15 cellular contexts compared by ENCODE assay signal in genomic region chr6:168333039-168333438, GRCh38. TPM values are rescaled to one million over a fixed set of nuclear protein-coding genes. Genes with fewer than 3 reads are reported as not detected.
DNase-seq lines count a peak whose midpoint lies in the region; ATAC-seq and TF ChIP-seq lines count a peak whose summit lies in the region.
"Had no signal": no experiment of that assay in that cellular context is flagged by ENCODE, and none has a peak within 500 bp of the region (broad histone marks: within the 10 kb centered on the region; RNA-seq: fewer than 3 reads in every experiment).

No MANE protein-coding gene starts in this region.

- H3K36me3 ChIP-seq in psoas muscle (ENCODE audit: insufficient read depth in 1 of 2, low read depth in 1 of 2) = no peaks in the 10 kb centered on the region
- H3K36me3 ChIP-seq: esophagus squamous epithelium had no signal

- no peaks in the 10 kb centered on the region for H3K9me3 ChIP-seq in psoas muscle
- H3K9me3 ChIP-seq: esophagus squamous epithelium had no signal

- H3K27ac Mint-ChIP-seq in activated CD4-positive, alpha-beta T cell treated with anti-CD3 and anti-CD28 coated beads, Interleukin-2, amount 10 ng/mL, durations not matched to agents 24 days and 14 days = no peak overlapping the region
- no peak overlapping the region for H3K27ac Mint-ChIP-seq in type B pancreatic cell
- H3K27ac Mint-ChIP-seq: CD14-positive monocyte had no signal

- DNase-seq in activated CD4-positive, alpha-beta T cell treated with anti-CD3 and anti-CD28 coated beads for 48 hours = peak; percentile 11
- DNase-seq in activated CD4-positive, alpha-beta T cell treated with anti-CD3 and anti-CD28 coated beads, Interleukin-2, amount 10 ng/mL, durations not matched to agents 24 days and 14 days = no peak
- DNase-seq in OCI-M1 (lab: John Stamatoyannopoulos, UW) (peak; percentile 4), foreskin keratinocyte (no peak), type B pancreatic cell (ENCODE audit: extremely low spot score, unreplicated experiment) (no peak), DMS79 treated with DMSO at 0.1 percent for 48 hours (lab: John Stamatoyannopoulos, UW) (no peak), T1000 (lab: John Stamatoyannopoulos, UW) (no peak), psoas muscle (no peak)
- DNase-seq: activated CD4-positive, alpha-beta T cell treated with anti-CD3 and anti-CD28 coated beads, Interleukin-2, amount 50 U/mL, for 1 hour; amniotic stem cell; esophagus squamous epithelium; IMR-90 had no signal

- peak; percentile 44 for TF ChIP-seq CTCF in foreskin keratinocyte (conservative IDR thresholded peaks at IDR 0.05)
- peak; percentile 76 for TF ChIP-seq CTCF in type B pancreatic cell (conservative IDR thresholded peaks at IDR 0.05)
- TF ChIP-seq CTCF in psoas muscle (IDR thresholded peaks at IDR 0.05) = no peak

- peaks cover 3% of the 10 kb centered on the region for H3K27me3 Mint-ChIP-seq in activated CD4-positive, alpha-beta T cell treated with anti-CD3 and anti-CD28 coated beads, Interleukin-2, amount 10 ng/mL, durations not matched to agents 24 days and 14 days
- H3K27me3 Mint-ChIP-seq in type B pancreatic cell = peaks cover 9% of the 10 kb centered on the region

- no peak overlapping the region for H3K4me3 Mint-ChIP-seq in activated CD4-positive, alpha-beta T cell treated with anti-CD3 and anti-CD28 coated beads, Interleukin-2, amount 10 ng/mL, durations not matched to agents 24 days and 14 days
- no peak overlapping the region for H3K4me3 Mint-ChIP-seq in type B pancreatic cell

- ATAC-seq in foreskin keratinocyte (peak; percentile 65), psoas muscle (no peak)

- no peaks in the 10 kb centered on the region for H3K36me3 Mint-ChIP-seq in activated CD4-positive, alpha-beta T cell treated with anti-CD3 and anti-CD28 coated beads, Interleukin-2, amount 10 ng/mL, durations not matched to agents 24 days and 14 days (ENCODE audit: low read depth)
- no peaks in the 10 kb centered on the region for H3K36me3 Mint-ChIP-seq in type B pancreatic cell
- H3K36me3 Mint-ChIP-seq: CD14-positive monocyte had no signal

- H3K4me1 ChIP-seq in foreskin keratinocyte = no peaks in the 10 kb centered on the region
- H3K4me1 ChIP-seq in psoas muscle = no peaks in the 10 kb centered on the region

- intact Hi-C loops in activated CD4-positive, alpha-beta T cell treated with anti-CD3 and anti-CD28 coated beads, Interleukin-2, amount 10 ng/mL, durations not matched to agents 24 days and 14 days (cut with micrococcal nuclease) = no loop called here
- intact Hi-C loops in psoas muscle (cut with DNase I) = no loop called here

- WGBS in psoas muscle, 3 donors = 78 to 80% (median 80%) methylated on average over 5 of the region's 5 CpGs

- H3K9me3 Mint-ChIP-seq in activated CD4-positive, alpha-beta T cell treated with anti-CD3 and anti-CD28 coated beads, Interleukin-2, amount 10 ng/mL, durations not matched to agents 24 days and 14 days = no peaks in the 10 kb centered on the region
- no peaks in the 10 kb centered on the region for H3K9me3 Mint-ChIP-seq in type B pancreatic cell

- H3K4me3 ChIP-seq in psoas muscle = no peak overlapping the region
- H3K4me3 ChIP-seq: esophagus squamous epithelium had no signal

- H3K4me1 Mint-ChIP-seq in activated CD4-positive, alpha-beta T cell treated with anti-CD3 and anti-CD28 coated beads, Interleukin-2, amount 10 ng/mL, durations not matched to agents 24 days and 14 days = no peaks in the 10 kb centered on the region
- peaks cover 16% of the 10 kb centered on the region for H3K4me1 Mint-ChIP-seq in type B pancreatic cell (ENCODE audit: unreplicated experiment)
- H3K4me1 Mint-ChIP-seq: CD14-positive monocyte had no signal

- no peak overlapping the region for H3K27ac ChIP-seq in foreskin keratinocyte
- H3K27ac ChIP-seq in psoas muscle = no peak overlapping the region
- H3K27ac ChIP-seq: esophagus squamous epithelium, RWPE1 had no signal

- H3K27me3 ChIP-seq in foreskin keratinocyte = no peaks in the 10 kb centered on the region
- peaks cover 0 to 13% (median 4%) of the 10 kb centered on the region in 3 donors for H3K27me3 ChIP-seq in psoas muscle (ENCODE audit: insufficient read depth in 3 of 3, low read length in 2 of 3)

RNA-seq across cellular contexts. Expression of gene DACT2, which starts 13.5 kb away (rescaled TPM):
- total RNA-seq in activated CD4-positive, alpha-beta T cell treated with anti-CD3 and anti-CD28 coated beads, Interleukin-2, amount 10 ng/mL, durations not matched to agents 24 days and 14 days = 1.8 and 1.9 TPM in 2 replicates
- total RNA-seq in foreskin keratinocyte (0.48 and 0.71 TPM in 2 replicates), type B pancreatic cell (ENCODE audit: low replicate concordance) (7.6 and 17.4 TPM in 2 replicates), psoas muscle (under 1 TPM in 1 of 4 donors, not detected in 3; 0.17 TPM)
- polyA plus RNA-seq in foreskin keratinocyte (0.29 and 0.51 TPM in 2 replicates), psoas muscle (under 1 TPM in 1 of 3 donors, not detected in 2; 0.01 TPM)
- total RNA-seq: IMR-90, mononuclear cell had no signal
- polyA plus RNA-seq: CD14-positive monocyte, IMR-90 had no signal

Comparison
In these comparisons a context has a peak if more than half of its experiments do, and no peak if none do; other contexts are left out.
1. DNase-seq: peak in activated CD4-positive, alpha-beta T cell treated with anti-CD3 and anti-CD28 coated beads for 48 hours (single experiment) and OCI-M1 (single experiment); none in activated CD4-positive, alpha-beta T cell treated with anti-CD3 and anti-CD28 coated beads, Interleukin-2, amount 10 ng/mL, durations not matched to agents 24 days and 14 days (single experiment), foreskin keratinocyte (0 of 2), type B pancreatic cell (single experiment), DMS79 treated with DMSO at 0.1 percent for 48 hours (single experiment), T1000 (single experiment) and psoas muscle (0 of 2).